16 cellular contexts compared by ENCODE assay signal in genomic region chr12:4139191-4139590, GRCh38.
A peak's percentile ranks its signal among the peaks of the same experiment; 100 is the strongest.
DNase-seq lines count a peak whose midpoint lies in the region; ATAC-seq, FAIRE-seq and TF ChIP-seq lines count a peak whose summit lies in the region.
"Had no signal": no experiment of that assay in that cellular context is flagged by ENCODE, and none has a peak within 500 bp of the region (broad histone marks: within the 10 kb centered on the region; RNA-seq: fewer than 3 reads in every experiment).

No MANE protein-coding gene starts in this region.

- no peak for DNase-seq in activated naive CD4-positive, alpha-beta T cell treated with anti-CD3 and anti-CD28 coated beads, Interleukin-2, amount 10 ng/mL, durations not matched to agents 7 days and 5 days
- DNase-seq in activated naive CD4-positive, alpha-beta T cell treated with Interleukin-2 at 50 U/mL for 16 hours, result no peak
- DNase-seq in GM18507 (ENCODE audit: extremely low spot score, insufficient read length, low read depth) (no peak), suprapubic skin (ENCODE audit: low spot score in 2 of 2) (no peak), midbrain (lab: John Stamatoyannopoulos, UW) (no peak), LoVo (ENCODE audit: low spot score) (no peak)
- no peak for DNase-seq in activated CD8-positive, alpha-beta T cell treated with anti-CD3 and anti-CD28 coated beads, Interleukin-2, amount 10 ng/mL, durations not matched to agents 7 days and 5 days
- DNase-seq: HCEC 1CT, NCI-H1436, NCI-H2029, NCI-H2171 treated with DMSO at 0.1 percent for 48 hours, NCI-H446 treated with DMSO at 0.1 percent for 48 hours, NCI-H748 treated with DMSO at 0.1 percent for 48 hours, PC-9 had no signal

- H3K4me1 ChIP-seq in suprapubic skin, result peaks cover 5% of the 10 kb centered on the region
- H3K4me1 ChIP-seq: SJSA1 had no signal

- H3K4me3 ChIP-seq in suprapubic skin, result no peak overlapping the region
- H3K4me3 ChIP-seq: K562, PC-9, SJSA1 had no signal

- peaks cover 4% of the 10 kb centered on the region for H3K27me3 ChIP-seq in suprapubic skin
- H3K27me3 ChIP-seq: SJSA1 had no signal

- POLR2A ChIA-PET in activated CD8-positive, alpha-beta T cell treated with anti-CD3 and anti-CD28 coated beads, Interleukin-2, amount 10 ng/mL, durations not matched to agents 7 days and 5 days (lab: Charles Lee), result interaction anchor here (1.3 to 13.7 kb wide), 4 partner anchors 16 to 134 kb away, joined by 4 to 260 read pairs (median 46); partner anchors contain the start of gene CCND2

- no peak for TF ChIP-seq EP300 in suprapubic skin (IDR thresholded peaks at IDR 0.05)

- no peak overlapping the region for H3K27ac ChIP-seq in suprapubic skin
- H3K27ac ChIP-seq: PC-9, SJSA1 had no signal

- H3K9me3 Mint-ChIP-seq in activated naive CD4-positive, alpha-beta T cell treated with anti-CD3 and anti-CD28 coated beads, Interleukin-2, amount 10 ng/mL, durations not matched to agents 7 days and 5 days, result peaks cover 13% of the 10 kb centered on the region
- H3K9me3 Mint-ChIP-seq in activated CD8-positive, alpha-beta T cell treated with anti-CD3 and anti-CD28 coated beads, Interleukin-2, amount 10 ng/mL, durations not matched to agents 7 days and 5 days (ENCODE audit: insufficient read depth), result no peaks in the 10 kb centered on the region

- no peaks in the 10 kb centered on the region for H3K9me3 ChIP-seq in suprapubic skin

- no peak for ATAC-seq in activated CD8-positive, alpha-beta T cell treated with anti-CD3 and anti-CD28 coated beads, Interleukin-2, amount 10 ng/mL, durations not matched to agents 7 days and 5 days
- ATAC-seq: K562 had no signal

- peak overlapping the region; percentile 63 for H3K27ac Mint-ChIP-seq in activated naive CD4-positive, alpha-beta T cell treated with anti-CD3 and anti-CD28 coated beads, Interleukin-2, amount 10 ng/mL, durations not matched to agents 7 days and 5 days
- H3K27ac Mint-ChIP-seq in activated CD8-positive, alpha-beta T cell treated with anti-CD3 and anti-CD28 coated beads, Interleukin-2, amount 10 ng/mL, durations not matched to agents 7 days and 5 days, result peak overlapping the region; percentile 53

- peaks cover 18% of the 10 kb centered on the region for H3K36me3 Mint-ChIP-seq in activated naive CD4-positive, alpha-beta T cell treated with anti-CD3 and anti-CD28 coated beads, Interleukin-2, amount 10 ng/mL, durations not matched to agents 7 days and 5 days
- H3K36me3 Mint-ChIP-seq in activated CD8-positive, alpha-beta T cell treated with anti-CD3 and anti-CD28 coated beads, Interleukin-2, amount 10 ng/mL, durations not matched to agents 7 days and 5 days (ENCODE audit: low read depth), result peaks cover 11% of the 10 kb centered on the region

- WGBS in suprapubic skin, result 74% methylated on average over 3 of the region's 3 CpGs

- H3K27me3 Mint-ChIP-seq in activated naive CD4-positive, alpha-beta T cell treated with anti-CD3 and anti-CD28 coated beads, Interleukin-2, amount 10 ng/mL, durations not matched to agents 7 days and 5 days, result peaks cover 5% of the 10 kb centered on the region
- no peaks in the 10 kb centered on the region for H3K27me3 Mint-ChIP-seq in activated CD8-positive, alpha-beta T cell treated with anti-CD3 and anti-CD28 coated beads, Interleukin-2, amount 10 ng/mL, durations not matched to agents 7 days and 5 days (ENCODE audit: low read depth)

- no peaks in the 10 kb centered on the region for H3K36me3 ChIP-seq in suprapubic skin
- H3K36me3 ChIP-seq: SJSA1 had no signal

- peak; percentile 35 for FAIRE-seq in GM18507 (lab: Jason Lieb, UNC)
- FAIRE-seq: K562 had no signal

- CTCF ChIA-PET in activated naive CD4-positive, alpha-beta T cell treated with anti-CD3 and anti-CD28 coated beads, Interleukin-2, amount 10 ng/mL, durations not matched to agents 7 days and 5 days (lab: Charles Lee), result interaction anchor here (1.0 to 1.3 kb wide), 3 partner anchors 18 to 134 kb away, joined by 3 to 4 read pairs (median 3); no protein-coding TSS in a partner anchor
- CTCF ChIA-PET in activated CD8-positive, alpha-beta T cell treated with anti-CD3 and anti-CD28 coated beads, Interleukin-2, amount 10 ng/mL, durations not matched to agents 7 days and 5 days (lab: Charles Lee), result interaction anchor here (0.9 to 7.9 kb wide), 7 partner anchors 15 to 138 kb away, joined by 3 to 83 read pairs (median 4); no protein-coding TSS in a partner anchor

- no peak for TF ChIP-seq CTCF in suprapubic skin (IDR thresholded peaks at IDR 0.05)

- TF ChIP-seq POLR2A in suprapubic skin (IDR thresholded peaks at IDR 0.05), result no peak

- no peak overlapping the region for H3K4me3 Mint-ChIP-seq in activated naive CD4-positive, alpha-beta T cell treated with anti-CD3 and anti-CD28 coated beads, Interleukin-2, amount 10 ng/mL, durations not matched to agents 7 days and 5 days
- H3K4me3 Mint-ChIP-seq in activated CD8-positive, alpha-beta T cell treated with anti-CD3 and anti-CD28 coated beads, Interleukin-2, amount 10 ng/mL, durations not matched to agents 7 days and 5 days, result no peak overlapping the region

- peaks cover 82% of the 10 kb centered on the region for H3K4me1 Mint-ChIP-seq in activated naive CD4-positive, alpha-beta T cell treated with anti-CD3 and anti-CD28 coated beads, Interleukin-2, amount 10 ng/mL, durations not matched to agents 7 days and 5 days
- peaks cover 86% of the 10 kb centered on the region for H3K4me1 Mint-ChIP-seq in activated CD8-positive, alpha-beta T cell treated with anti-CD3 and anti-CD28 coated beads, Interleukin-2, amount 10 ng/mL, durations not matched to agents 7 days and 5 days (ENCODE audit: low read depth)
